ENCODE assay signal across 8 cellular contexts in the genomic region with DNA sequence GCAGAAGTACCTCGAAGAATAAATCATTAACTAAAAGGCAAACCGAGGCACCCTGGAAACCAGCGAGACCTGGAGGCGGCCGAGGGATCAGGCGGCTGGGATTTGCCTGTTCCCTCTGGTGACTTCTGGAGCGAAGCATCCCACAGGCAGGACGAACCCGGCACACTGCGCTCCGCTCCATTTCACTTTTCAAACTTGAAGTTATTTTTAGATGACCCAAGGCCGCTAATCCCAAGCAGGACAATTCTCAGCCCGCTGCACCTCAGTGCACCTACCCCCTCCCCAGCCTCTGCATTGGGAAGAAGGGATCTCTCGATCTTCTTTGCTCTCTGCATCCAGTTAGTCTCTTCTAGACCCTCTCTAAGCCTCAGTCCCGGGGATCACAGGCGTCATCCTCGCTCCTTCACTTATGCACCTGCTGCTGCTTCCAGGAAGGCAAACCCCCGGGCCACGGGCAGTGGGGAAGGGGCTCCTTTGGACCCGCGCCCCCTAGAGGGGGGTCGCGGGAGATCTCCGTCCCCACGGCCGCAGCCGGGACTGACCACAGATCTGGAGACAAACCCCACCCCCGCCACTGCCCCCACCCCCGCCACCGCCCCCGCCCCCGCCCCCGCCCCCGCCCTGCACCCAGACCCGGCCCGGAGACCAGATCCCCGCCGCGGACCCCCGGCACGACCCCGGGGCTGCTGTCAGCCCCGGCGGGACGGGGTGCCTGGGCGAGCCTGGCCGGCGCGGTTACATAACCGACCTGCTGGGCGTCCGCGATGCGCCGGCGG. TPM values are rescaled to one million over a fixed set of nuclear protein-coding genes. Genes with fewer than 3 reads are reported as not detected.
A peak's percentile ranks its signal among the peaks of the same experiment; 100 is the strongest.
DNase-seq lines count a peak whose midpoint lies in the region; ATAC-seq and TF ChIP-seq lines count a peak whose summit lies in the region.

No MANE protein-coding gene starts in this region.

- no peaks in the 10 kb centered on the region for H3K9me3 ChIP-seq in esophagus squamous epithelium
- H3K9me3 ChIP-seq in naive thymus-derived CD4-positive, alpha-beta T cell (ENCODE audit: control insufficient read depth in 2 of 3, low read length in 3 of 3) = no peaks in the 10 kb centered on the region

- CTCF ChIA-PET in activated naive CD4-positive, alpha-beta T cell treated with anti-CD3 and anti-CD28 coated beads for 36 hours (lab: Charles Lee) = no interaction called here
- CTCF ChIA-PET in naive thymus-derived CD4-positive, alpha-beta T cell (lab: Charles Lee) = no interaction called here

- peak overlapping the region; percentile 39 to 77 (median 66) for H3K4me3 ChIP-seq in esophagus squamous epithelium
- no peak overlapping the region for H3K4me3 ChIP-seq in naive thymus-derived CD4-positive, alpha-beta T cell (ENCODE audit: low read length)

- no peak overlapping the region for H3K27ac Mint-ChIP-seq in activated naive CD4-positive, alpha-beta T cell treated with anti-CD3 and anti-CD28 coated beads for 36 hours
- no peak overlapping the region for H3K27ac Mint-ChIP-seq in naive thymus-derived CD4-positive, alpha-beta T cell

- intact Hi-C loops in activated naive CD4-positive, alpha-beta T cell treated with anti-CD3 and anti-CD28 coated beads for 36 hours (cut with micrococcal nuclease) = loop anchor here (5.0 kb wide), 2 partner anchors 73 to 268 kb away; no protein-coding TSS in a partner anchor
- intact Hi-C loops in esophagus squamous epithelium (cut with DNase I) = no loop called here
- intact Hi-C loops in naive thymus-derived CD4-positive, alpha-beta T cell (cut with micrococcal nuclease) = no loop called here

- no peaks in the 10 kb centered on the region for H3K36me3 ChIP-seq in esophagus squamous epithelium
- H3K36me3 ChIP-seq in naive thymus-derived CD4-positive, alpha-beta T cell (ENCODE audit: control insufficient read depth in 2 of 3, insufficient read depth in 3 of 3, low read length in 3 of 3) = no peaks in the 10 kb centered on the region

- H3K27me3 ChIP-seq in esophagus squamous epithelium = peaks cover 0 to 56% (median 5%) of the 10 kb centered on the region in 4 donors
- peaks cover 0 to 6% of the 10 kb centered on the region in 2 donors for H3K27me3 ChIP-seq in naive thymus-derived CD4-positive, alpha-beta T cell (ENCODE audit: control insufficient read depth in 2 of 2, insufficient read depth in 2 of 2, low read length in 2 of 2)

- H3K4me3 Mint-ChIP-seq in activated naive CD4-positive, alpha-beta T cell treated with anti-CD3 and anti-CD28 coated beads for 36 hours = peak overlapping the region; percentile 9
- H3K4me3 Mint-ChIP-seq in naive thymus-derived CD4-positive, alpha-beta T cell = peak overlapping the region; percentile 32 to 77 (median 70)

- peaks cover 61% of the 10 kb centered on the region for H3K27me3 Mint-ChIP-seq in activated naive CD4-positive, alpha-beta T cell treated with anti-CD3 and anti-CD28 coated beads for 36 hours (ENCODE audit: low read depth)
- H3K27me3 Mint-ChIP-seq in naive thymus-derived CD4-positive, alpha-beta T cell = peaks cover 72 to 89% (median 82%) of the 10 kb centered on the region in 5 donors

- no peak for DNase-seq in activated naive CD4-positive, alpha-beta T cell treated with anti-CD3 and anti-CD28 coated beads for 36 hours
- no peak for DNase-seq in activated naive CD4-positive, alpha-beta T cell (lab: John Stamatoyannopoulos, UW)
- DNase-seq in RPMI8226 (peak; percentile 7), esophagus squamous epithelium (lab: John Stamatoyannopoulos, UW) (peak; percentile 0), A172 (ENCODE audit: low spot score) (no peak)
- DNase-seq in naive thymus-derived CD4-positive, alpha-beta T cell = no peak
- no peak for DNase-seq in effector CD4-positive, alpha-beta T cell

- TF ChIP-seq CTCF in esophagus squamous epithelium (IDR thresholded peaks at IDR 0.05) = no peak

- H3K36me3 Mint-ChIP-seq in activated naive CD4-positive, alpha-beta T cell treated with anti-CD3 and anti-CD28 coated beads for 36 hours (ENCODE audit: low read depth) = no peaks in the 10 kb centered on the region
- H3K36me3 Mint-ChIP-seq in naive thymus-derived CD4-positive, alpha-beta T cell = peaks cover 0 to 4% (median 0%) of the 10 kb centered on the region in 5 donors

- TF ChIP-seq POLR2A in esophagus squamous epithelium (IDR thresholded peaks at IDR 0.05) = no peak

- peak overlapping the region; percentile 67 to 91 (median 85) for H3K27ac ChIP-seq in esophagus squamous epithelium
- H3K27ac ChIP-seq in naive thymus-derived CD4-positive, alpha-beta T cell (ENCODE audit: low read depth, low read length) = no peak overlapping the region

- H3K4me1 Mint-ChIP-seq in activated naive CD4-positive, alpha-beta T cell treated with anti-CD3 and anti-CD28 coated beads for 36 hours (ENCODE audit: low read depth) = peaks cover 7% of the 10 kb centered on the region
- peaks cover 0 to 16% (median 11%) of the 10 kb centered on the region in 7 donors for H3K4me1 Mint-ChIP-seq in naive thymus-derived CD4-positive, alpha-beta T cell

- 8 to 16% methylated on average over 17 to 19 of the region's 56 CpGs for WGBS in esophagus squamous epithelium, 2 donors

- no peak for ATAC-seq in naive thymus-derived CD4-positive, alpha-beta T cell
- no peak for ATAC-seq in HG02623 (IDR thresholded peaks at IDR 0.05; ENCODE audit: unreplicated experiment)

- POLR2A ChIA-PET in naive thymus-derived CD4-positive, alpha-beta T cell (lab: Charles Lee) = no interaction called here

- peaks cover 4 to 31% (median 9%) of the 10 kb centered on the region in 3 donors for H3K4me1 ChIP-seq in esophagus squamous epithelium
- no peaks in the 10 kb centered on the region for H3K4me1 ChIP-seq in naive thymus-derived CD4-positive, alpha-beta T cell (ENCODE audit: control insufficient read depth in 2 of 2, insufficient read depth in 2 of 2, low read length in 2 of 2)

- H3K9me3 Mint-ChIP-seq in activated naive CD4-positive, alpha-beta T cell treated with anti-CD3 and anti-CD28 coated beads for 36 hours = no peaks in the 10 kb centered on the region
- peaks cover 0 to 3% (median 0%) of the 10 kb centered on the region in 11 donors for H3K9me3 Mint-ChIP-seq in naive thymus-derived CD4-positive, alpha-beta T cell

RNA-seq across cellular contexts. Expression of a gene that starts 0.6 kb away (rescaled TPM):
- under 1 TPM; 0.37 to 0.43 TPM for total RNA-seq in activated naive CD4-positive, alpha-beta T cell treated with anti-CD3 and anti-CD28 coated beads for 36 hours
- 10 to 100 TPM in 1 of 4 donors, 1 to 10 TPM in 3; 1.4 to 12.4 (median 4.0) TPM for total RNA-seq in esophagus squamous epithelium
- 1 to 10 TPM in 1 of 5 experiments, not detected in 4; 1.0 TPM for total RNA-seq in naive thymus-derived CD4-positive, alpha-beta T cell
- polyA plus RNA-seq in naive thymus-derived CD4-positive, alpha-beta T cell = not detected
- total RNA-seq in A172 (2014; rRNA removed; shearing (Covaris generic)) = 0.22 TPM in 1 of 2 replicates, not detected in the other

Comparison
In these comparisons a context has a peak if more than half of its experiments do, and no peak if none do; other contexts are left out.
1. DNase-seq: peak in RPMI8226 (single experiment) and esophagus squamous epithelium (single experiment); none in activated naive CD4-positive, alpha-beta T cell treated with anti-CD3 and anti-CD28 coated beads for 36 hours (single experiment), activated naive CD4-positive, alpha-beta T cell (0 of 4), naive thymus-derived CD4-positive, alpha-beta T cell (0 of 9), effector CD4-positive, alpha-beta T cell (single experiment) and A172 (single experiment).